Comparison of ENCODE assay signal across 1 cellular context in the genomic region with DNA sequence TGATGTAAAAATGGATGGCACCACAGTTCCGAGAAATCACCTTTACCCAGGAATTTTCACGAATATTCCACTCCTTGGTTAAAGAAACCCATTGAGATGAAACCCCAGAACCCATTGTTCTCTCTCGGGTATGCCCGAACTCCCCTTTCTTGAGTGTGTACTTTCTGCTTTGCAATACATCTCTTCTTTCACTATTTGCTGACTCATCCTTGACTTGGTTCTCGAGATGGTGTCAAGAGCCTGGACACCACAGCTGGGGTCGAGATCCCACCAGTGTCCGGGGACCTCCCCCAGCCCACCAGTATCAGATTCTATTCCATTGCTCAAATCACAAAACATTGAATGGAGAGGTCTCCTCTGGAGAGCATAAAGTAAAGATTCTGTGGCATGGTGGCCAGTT.
TF ChIP-seq lines count a peak whose summit lies in the region.

No MANE protein-coding gene starts in this region.

TF ChIP-seq in A549, 52 proteins besides CTCF, POLR2A, EP300 and RAD21:
- TF ChIP-seq MAFK (IDR thresholded peaks at IDR 0.05; ENCODE audit: partially characterized antibody): peak; percentile 71
